ENCODE assay signal across 24 cellular contexts in genomic region chr20:11430652-11431051, GRCh38.
"Had no signal": no experiment of that assay in that cellular context is flagged by ENCODE, and none has a peak within 500 bp of the region (broad histone marks: within the 10 kb centered on the region; RNA-seq: fewer than 3 reads in every experiment).

No MANE protein-coding gene starts in this region.

- DNase-seq: colonic mucosa; dermis blood vessel endothelial cell; effector memory CD4-positive, alpha-beta T cell; foreskin melanocyte; left ventricle myocardium superior; lower lobe of right lung; natural killer cell; occipital lobe; ovary; posterior cingulate gyrus; psoas muscle; retina; small intestine; stimulated activated CD4-positive, alpha-beta T cell treated with anti-CD3 and anti-CD28 coated beads, Interleukin-12 subunit alpha, Interleukin-12 subunit beta, amount 100 ng/mL, for 4 hours; stimulated activated CD4-positive, alpha-beta T cell treated with anti-CD3 and anti-CD28 coated beads, Interleukin-1b, Interleukin-23, amount 100 ng/mL, for 48 hours; stimulated activated CD4-positive, alpha-beta T cell treated with anti-CD3 and anti-CD28 coated beads, Interleukin-4, amount 100 ng/mL, for 1 hour; stimulated activated CD8-positive, alpha-beta memory T cell treated with anti-CD3 and anti-CD28 coated beads, Interleukin-4, amount 100 ng/mL, for 48 hours; stimulated activated naive CD4-positive, alpha-beta T cell; stimulated activated naive CD8-positive, alpha-beta T cell treated with anti-CD3 and anti-CD28 coated beads, Interleukin-15, amount 100 ng/mL, for 72 hours; transverse colon had no signal

- H3K4me3 Mint-ChIP-seq: central memory CD8-positive, alpha-beta T cell; natural killer cell; stimulated activated naive CD8-positive, alpha-beta T cell treated with anti-CD3 and anti-CD28 coated beads, Interleukin-15, amount 100 ng/mL, for 72 hours had no signal

- H3K9me3 ChIP-seq: colonic mucosa, lower lobe of right lung, ovary, psoas muscle, suprapubic skin, transverse colon had no signal

- FAIRE-seq: endothelial cell of umbilical vein, small intestine had no signal

- H3K4me1 Mint-ChIP-seq: central memory CD8-positive, alpha-beta T cell; natural killer cell; stimulated activated naive CD8-positive, alpha-beta T cell treated with anti-CD3 and anti-CD28 coated beads, Interleukin-15, amount 100 ng/mL, for 72 hours had no signal

- H3K36me3 Mint-ChIP-seq: natural killer cell had no signal

- H3K27ac ChIP-seq: colonic mucosa, esophagus muscularis mucosa, lower lobe of right lung, ovary, psoas muscle, suprapubic skin, transverse colon had no signal

- H3K27me3 ChIP-seq: colonic mucosa, esophagus muscularis mucosa, ovary, suprapubic skin, transverse colon had no signal

- H3K4me3 ChIP-seq: colonic mucosa, esophagus muscularis mucosa, lower lobe of right lung, ovary, psoas muscle, suprapubic skin, transverse colon had no signal

- H3K36me3 ChIP-seq: colonic mucosa, esophagus muscularis mucosa, lower lobe of right lung, ovary, suprapubic skin, transverse colon had no signal

- H3K27me3 Mint-ChIP-seq: central memory CD8-positive, alpha-beta T cell; stimulated activated naive CD8-positive, alpha-beta T cell treated with anti-CD3 and anti-CD28 coated beads, Interleukin-15, amount 100 ng/mL, for 72 hours had no signal

- H3K4me1 ChIP-seq: colonic mucosa, esophagus muscularis mucosa, lower lobe of right lung, psoas muscle, suprapubic skin had no signal

- ATAC-seq: left ventricle myocardium superior; lower lobe of right lung; natural killer cell; psoas muscle; stimulated activated naive CD8-positive, alpha-beta T cell treated with anti-CD3 and anti-CD28 coated beads, Interleukin-15, amount 100 ng/mL, for 72 hours had no signal

- H3K27ac Mint-ChIP-seq: natural killer cell; stimulated activated naive CD8-positive, alpha-beta T cell treated with anti-CD3 and anti-CD28 coated beads, Interleukin-15, amount 100 ng/mL, for 72 hours had no signal
